ENCODE assay signal across 11 cellular contexts in genomic region chr1:23751815-23752200, GRCh38. TPM values are rescaled to one million over a fixed set of nuclear protein-coding genes. Genes with fewer than 3 reads are reported as not detected.
DNase-seq lines count a peak whose midpoint lies in the region; ATAC-seq and TF ChIP-seq lines count a peak whose summit lies in the region.
"Had no signal": no experiment of that assay in that cellular context is flagged by ENCODE, and none has a peak within 500 bp of the region (broad histone marks: within the 10 kb centered on the region; RNA-seq: fewer than 3 reads in every experiment).

No MANE protein-coding gene starts in this region.

- CTCF ChIA-PET in Calu3 (lab: Charles Lee), result interaction anchor here (0.6 kb wide), 1 partner anchor 254 kb away, joined by 5 read pairs; no protein-coding TSS in a partner anchor
- CTCF ChIA-PET in HEK293T (lab: Yijun Ruan, JAX), result interaction anchor here (0.9 kb wide), 1 partner anchor 20 kb away, joined by 3 read pairs; no protein-coding TSS in a partner anchor

- H3K36me3 Mint-ChIP-seq in activated naive CD8-positive, alpha-beta T cell treated with anti-CD3 and anti-CD28 coated beads, Interleukin-2, amount 50 U/mL, for 24 hours (ENCODE audit: low read depth), result peaks cover 64% of the 10 kb centered on the region
- H3K36me3 Mint-ChIP-seq in activated naive CD8-positive, alpha-beta T cell treated with anti-CD3 and anti-CD28 coated beads for 36 hours, result peaks cover 27% of the 10 kb centered on the region
- H3K36me3 Mint-ChIP-seq in Calu3 (ENCODE audit: insufficient read depth, unreplicated experiment), result peaks cover 34% of the 10 kb centered on the region
- H3K36me3 Mint-ChIP-seq in dendritic cell treated with granulocyte-macrophage colony-stimulating factor and Interleukin-4, amounts not matched to agents 40 ng/mL and 50 ng/mL, for 4 days (ENCODE audit: low read depth), result peaks cover 90% of the 10 kb centered on the region
- peaks cover 65% of the 10 kb centered on the region for H3K36me3 Mint-ChIP-seq in stimulated activated memory B cell treated with anti-CD40 and anti-IgM and Interleukin-4, amounts not matched to agents 10 μg/mL and 1 μg/mL and 100 μg/mL, for 72 hours

- POLR2A ChIA-PET in HEK293T (lab: Yijun Ruan, JAX), result no interaction called here

- ATAC-seq in activated naive CD8-positive, alpha-beta T cell treated with anti-CD3 and anti-CD28 coated beads, Interleukin-2, amount 50 U/mL, for 24 hours, result no peak
- no peak for ATAC-seq in stimulated activated memory B cell treated with anti-CD40 and anti-IgM and Interleukin-4, amounts not matched to agents 10 μg/mL and 1 μg/mL and 100 μg/mL, for 72 hours

- BruUV-seq in Calu3 (replicated peaks; lab: Mats Ljungman, UMichigan), result no TSS peak

- no peaks in the 10 kb centered on the region for H3K9me3 Mint-ChIP-seq in activated naive CD8-positive, alpha-beta T cell treated with anti-CD3 and anti-CD28 coated beads, Interleukin-2, amount 50 U/mL, for 24 hours
- H3K9me3 Mint-ChIP-seq in activated naive CD8-positive, alpha-beta T cell treated with anti-CD3 and anti-CD28 coated beads for 36 hours, result no peaks in the 10 kb centered on the region
- H3K9me3 Mint-ChIP-seq in Calu3 (ENCODE audit: low read depth, unreplicated experiment), result no peaks in the 10 kb centered on the region
- no peaks in the 10 kb centered on the region for H3K9me3 Mint-ChIP-seq in dendritic cell treated with granulocyte-macrophage colony-stimulating factor and Interleukin-4, amounts not matched to agents 40 ng/mL and 50 ng/mL, for 4 days
- no peaks in the 10 kb centered on the region for H3K9me3 Mint-ChIP-seq in stimulated activated memory B cell treated with anti-CD40 and anti-IgM and Interleukin-4, amounts not matched to agents 10 μg/mL and 1 μg/mL and 100 μg/mL, for 72 hours

- H3K4me3 Mint-ChIP-seq in activated naive CD8-positive, alpha-beta T cell treated with anti-CD3 and anti-CD28 coated beads, Interleukin-2, amount 50 U/mL, for 24 hours, result no peak overlapping the region
- H3K4me3 Mint-ChIP-seq in activated naive CD8-positive, alpha-beta T cell treated with anti-CD3 and anti-CD28 coated beads for 36 hours, result no peak overlapping the region
- no peak overlapping the region for H3K4me3 Mint-ChIP-seq in Calu3 (ENCODE audit: low read depth, unreplicated experiment)
- H3K4me3 Mint-ChIP-seq in dendritic cell treated with granulocyte-macrophage colony-stimulating factor and Interleukin-4, amounts not matched to agents 40 ng/mL and 50 ng/mL, for 4 days, result no peak overlapping the region
- no peak overlapping the region for H3K4me3 Mint-ChIP-seq in stimulated activated memory B cell treated with anti-CD40 and anti-IgM and Interleukin-4, amounts not matched to agents 10 μg/mL and 1 μg/mL and 100 μg/mL, for 72 hours

- H3K27me3 Mint-ChIP-seq in activated naive CD8-positive, alpha-beta T cell treated with anti-CD3 and anti-CD28 coated beads, Interleukin-2, amount 50 U/mL, for 24 hours, result no peaks in the 10 kb centered on the region
- no peaks in the 10 kb centered on the region for H3K27me3 Mint-ChIP-seq in activated naive CD8-positive, alpha-beta T cell treated with anti-CD3 and anti-CD28 coated beads for 36 hours
- H3K27me3 Mint-ChIP-seq in Calu3 (ENCODE audit: unreplicated experiment), result no peaks in the 10 kb centered on the region
- H3K27me3 Mint-ChIP-seq in dendritic cell treated with granulocyte-macrophage colony-stimulating factor and Interleukin-4, amounts not matched to agents 40 ng/mL and 50 ng/mL, for 4 days, result no peaks in the 10 kb centered on the region
- no peaks in the 10 kb centered on the region for H3K27me3 Mint-ChIP-seq in stimulated activated memory B cell treated with anti-CD40 and anti-IgM and Interleukin-4, amounts not matched to agents 10 μg/mL and 1 μg/mL and 100 μg/mL, for 72 hours

- TF ChIP-seq CTCF in Calu3 (IDR thresholded peaks at IDR 0.05; ENCODE audit: unreplicated experiment), result peak; percentile 22

- H3K4me1 Mint-ChIP-seq in activated naive CD8-positive, alpha-beta T cell treated with anti-CD3 and anti-CD28 coated beads, Interleukin-2, amount 50 U/mL, for 24 hours, result peaks cover 21% of the 10 kb centered on the region
- H3K4me1 Mint-ChIP-seq in activated naive CD8-positive, alpha-beta T cell treated with anti-CD3 and anti-CD28 coated beads for 36 hours, result peaks cover 19% of the 10 kb centered on the region
- H3K4me1 Mint-ChIP-seq in Calu3 (ENCODE audit: low read depth, unreplicated experiment), result peaks cover 6% of the 10 kb centered on the region
- peaks cover 22% of the 10 kb centered on the region for H3K4me1 Mint-ChIP-seq in dendritic cell treated with granulocyte-macrophage colony-stimulating factor and Interleukin-4, amounts not matched to agents 40 ng/mL and 50 ng/mL, for 4 days (ENCODE audit: low read depth)
- peaks cover 35% of the 10 kb centered on the region for H3K4me1 Mint-ChIP-seq in stimulated activated memory B cell treated with anti-CD40 and anti-IgM and Interleukin-4, amounts not matched to agents 10 μg/mL and 1 μg/mL and 100 μg/mL, for 72 hours

- H3K27ac Mint-ChIP-seq in activated naive CD8-positive, alpha-beta T cell treated with anti-CD3 and anti-CD28 coated beads, Interleukin-2, amount 50 U/mL, for 24 hours, result peak overlapping the region; percentile 33
- no peak overlapping the region for H3K27ac Mint-ChIP-seq in activated naive CD8-positive, alpha-beta T cell treated with anti-CD3 and anti-CD28 coated beads for 36 hours
- H3K27ac Mint-ChIP-seq in Calu3 (ENCODE audit: unreplicated experiment), result no peak overlapping the region
- H3K27ac Mint-ChIP-seq in dendritic cell treated with granulocyte-macrophage colony-stimulating factor and Interleukin-4, amounts not matched to agents 40 ng/mL and 50 ng/mL, for 4 days, result peak overlapping the region; percentile 18
- H3K27ac Mint-ChIP-seq in stimulated activated memory B cell treated with anti-CD40 and anti-IgM and Interleukin-4, amounts not matched to agents 10 μg/mL and 1 μg/mL and 100 μg/mL, for 72 hours, result peak overlapping the region; percentile 12

- no peak for DNase-seq in activated naive CD8-positive, alpha-beta T cell treated with anti-CD3 and anti-CD28 coated beads, Interleukin-2, amount 50 U/mL, for 24 hours
- DNase-seq in activated naive CD8-positive, alpha-beta T cell treated with anti-CD3 and anti-CD28 coated beads for 36 hours, result no peak
- no peak for DNase-seq in Calu3
- DNase-seq in HEK293T (ENCODE audit: extremely low spot score), result no peak
- no peak for DNase-seq in activated CD4-positive, CD25-positive, alpha-beta regulatory T cell (lab: John Stamatoyannopoulos, UW)
- no peak for DNase-seq in SHP77 treated with DMSO at 0.1 percent for 48 hours (lab: John Stamatoyannopoulos, UW)
- DNase-seq: DMS 273 treated with DMSO at 0.1 percent for 48 hours, NCI-H1417 treated with DMSO at 0.1 percent for 48 hours, SIG-M5 had no signal

- intact Hi-C loops in Calu3 (cut with micrococcal nuclease; ENCODE audit: unreplicated experiment), result no loop called here
- intact Hi-C loops in dendritic cell treated with granulocyte-macrophage colony-stimulating factor and Interleukin-4, amounts not matched to agents 40 ng/mL and 50 ng/mL, for 4 days (cut with micrococcal nuclease), result loop anchor here (5.0 kb wide), 1 partner anchor 35 kb away; no protein-coding TSS in a partner anchor

TF ChIP-seq in HEK293T, 16 proteins besides CTCF, POLR2A, EP300 and RAD21:
- TF ChIP-seq CTBP1 (IDR thresholded peaks at IDR 0.05; ENCODE audit: borderline replicate concordance) (no peak), SUZ12 (IDR thresholded peaks at IDR 0.05) (no peak), ZNF384 (IDR thresholded peaks at IDR 0.05) (no peak), SP1 (IDR thresholded peaks at IDR 0.05) (no peak), ARNT (IDR thresholded peaks at IDR 0.05) (no peak), TARDBP (IDR thresholded peaks at IDR 0.05) (no peak), FOXA1 (IDR thresholded peaks at IDR 0.05) (no peak), NFRKB (IDR thresholded peaks at IDR 0.05) (no peak)
TF ChIP-seq in HEK293T: peak in this region for 0.

RNA-seq across cellular contexts. Expression of gene ELOA, which starts 8.5 kb away (rescaled TPM):
- 10 to 100 TPM; 58.5 to 60.6 TPM for total RNA-seq in activated naive CD8-positive, alpha-beta T cell treated with anti-CD3 and anti-CD28 coated beads for 36 hours
- total RNA-seq in Calu3 (2022), result 32.4 and 36.5 TPM in 2 replicates

RNA-seq across cellular contexts. Expression of gene PITHD1, which starts 26.4 kb away (rescaled TPM):
- total RNA-seq in activated naive CD8-positive, alpha-beta T cell treated with anti-CD3 and anti-CD28 coated beads for 36 hours, result 10 to 100 TPM; 89.1 to 92.3 TPM
- total RNA-seq in Calu3 (2022), result 30.6 and 33.0 TPM in 2 replicates

RNA-seq across cellular contexts. Expression of gene LYPLA2, which starts 39.1 kb away (rescaled TPM):
- 10 to 100 TPM; 76.8 to 79.5 TPM for total RNA-seq in activated naive CD8-positive, alpha-beta T cell treated with anti-CD3 and anti-CD28 coated beads for 36 hours
- 52.0 and 66.5 TPM in 2 replicates for total RNA-seq in Calu3 (2022)

RNA-seq across cellular contexts. Expression of gene GALE, which starts 48.7 kb away (rescaled TPM):
- total RNA-seq in activated naive CD8-positive, alpha-beta T cell treated with anti-CD3 and anti-CD28 coated beads for 36 hours, result 10 to 100 TPM; 48.6 to 51.8 TPM
- 76.7 and 97.9 TPM in 2 replicates for total RNA-seq in Calu3 (2022)

Comparison
In these comparisons a context has a peak if more than half of its experiments do, and no peak if none do; other contexts are left out.
1. H3K27ac Mint-ChIP-seq: peak in activated naive CD8-positive, alpha-beta T cell treated with anti-CD3 and anti-CD28 coated beads, Interleukin-2, amount 50 U/mL, for 24 hours (single experiment), dendritic cell treated with granulocyte-macrophage colony-stimulating factor and Interleukin-4, amounts not matched to agents 40 ng/mL and 50 ng/mL, for 4 days (single experiment) and stimulated activated memory B cell treated with anti-CD40 and anti-IgM and Interleukin-4, amounts not matched to agents 10 μg/mL and 1 μg/mL and 100 μg/mL, for 72 hours (single experiment); none in activated naive CD8-positive, alpha-beta T cell treated with anti-CD3 and anti-CD28 coated beads for 36 hours (single experiment) and Calu3 (single experiment).